In genomic region chr5:177132504-177133118, GRCh38 we compare ENCODE assay signal across 8 cellular contexts. TPM values are rescaled to one million over a fixed set of nuclear protein-coding genes. Genes with fewer than 3 reads are reported as not detected.
DNase-seq lines count a peak whose midpoint lies in the region; ATAC-seq and TF ChIP-seq lines count a peak whose summit lies in the region.

No MANE protein-coding gene starts in this region.

- H3K4me1 Mint-ChIP-seq in activated naive CD8-positive, alpha-beta T cell treated with anti-CD3 and anti-CD28 coated beads for 36 hours, result peaks cover 44% of the 10 kb centered on the region

- H3K27ac ChIP-seq in right atrium auricular region, result peak overlapping the region; percentile 91 to 96
- H3K27ac ChIP-seq in rectal smooth muscle tissue (ENCODE audit: low read depth, low read length), result peak overlapping the region; percentile 93

- H3K27ac Mint-ChIP-seq in activated naive CD8-positive, alpha-beta T cell treated with anti-CD3 and anti-CD28 coated beads for 36 hours, result peak overlapping the region; percentile 80

- H3K4me3 Mint-ChIP-seq in activated naive CD8-positive, alpha-beta T cell treated with anti-CD3 and anti-CD28 coated beads for 36 hours, result peak overlapping the region; percentile 58

- H3K9me3 Mint-ChIP-seq in activated naive CD8-positive, alpha-beta T cell treated with anti-CD3 and anti-CD28 coated beads for 36 hours, result no peaks in the 10 kb centered on the region

- H3K27me3 ChIP-seq in right atrium auricular region (no peaks in the 10 kb centered on the region), rectal smooth muscle tissue (ENCODE audit: control insufficient read depth, insufficient read depth, low read length) (no peaks in the 10 kb centered on the region)

- H3K4me3 ChIP-seq in GM12875 (ENCODE audit: low read depth, low read length), result peak overlapping the region; percentile 47
- peak overlapping the region; percentile 74 to 76 for H3K4me3 ChIP-seq in right atrium auricular region
- peak overlapping the region; percentile 84 for H3K4me3 ChIP-seq in rectal smooth muscle tissue (ENCODE audit: low read length)

- peaks cover 20% of the 10 kb centered on the region for H3K36me3 Mint-ChIP-seq in activated naive CD8-positive, alpha-beta T cell treated with anti-CD3 and anti-CD28 coated beads for 36 hours

- H3K4me1 ChIP-seq in right atrium auricular region (peaks cover 0 to 43% of the 10 kb centered on the region in 2 donors), rectal smooth muscle tissue (ENCODE audit: control insufficient read depth, insufficient read depth, low read length) (peaks cover 28% of the 10 kb centered on the region)

- no peaks in the 10 kb centered on the region for H3K27me3 Mint-ChIP-seq in activated naive CD8-positive, alpha-beta T cell treated with anti-CD3 and anti-CD28 coated beads for 36 hours

- H3K36me3 ChIP-seq in right atrium auricular region (peaks cover 23% of the 10 kb centered on the region), rectal smooth muscle tissue (ENCODE audit: control insufficient read depth, insufficient read depth, low read length) (no peaks in the 10 kb centered on the region)

- H3K9ac ChIP-seq in rectal smooth muscle tissue (ENCODE audit: low read length), result peak overlapping the region; percentile 35

- ATAC-seq in HG03066 (IDR thresholded peaks at IDR 0.05; ENCODE audit: low read depth, unreplicated experiment), result peak; percentile 14

- TF ChIP-seq CTCF in GM12875 (IDR thresholded peaks at IDR 0.05; ENCODE audit: borderline replicate concordance, insufficient read depth, low read depth, low read length) (no peak), right atrium auricular region (IDR thresholded peaks at IDR 0.05) (no peak)

- DNase-seq in activated naive CD8-positive, alpha-beta T cell treated with anti-CD3 and anti-CD28 coated beads for 36 hours, result peak; percentile 55
- DNase-seq in right atrium auricular region (ENCODE audit: low spot score) (no peak), NCI-H82 treated with DMSO at 0.1 percent for 48 hours (lab: John Stamatoyannopoulos, UW; ENCODE audit: unreplicated experiment) (no peak), NCI-H2029 (lab: John Stamatoyannopoulos, UW) (no peak), NCI-H146 (lab: John Stamatoyannopoulos, UW) (no peak)

- no peaks in the 10 kb centered on the region for H3K9me3 ChIP-seq in right atrium auricular region

RNA-seq across cellular contexts. Expression of gene NSD1, which starts 1.0 kb away (rescaled TPM):
- 10 to 100 TPM; 64.0 to 66.4 TPM for total RNA-seq in activated naive CD8-positive, alpha-beta T cell treated with anti-CD3 and anti-CD28 coated beads for 36 hours
- 10 to 100 TPM; 25.4 to 26.7 TPM for total RNA-seq in right atrium auricular region

RNA-seq across cellular contexts. Expression of gene FGFR4, which starts 45.9 kb away (rescaled TPM):
- 1 to 10 TPM; 1.4 to 1.5 TPM for total RNA-seq in activated naive CD8-positive, alpha-beta T cell treated with anti-CD3 and anti-CD28 coated beads for 36 hours
- 1 to 10 TPM in 1 of 2 donors, under 1 TPM in 1; 0.48 to 1.5 TPM for total RNA-seq in right atrium auricular region
